14 cellular contexts compared by ENCODE assay signal in genomic region chr10:63631971-63632370, GRCh38.
DNase-seq lines count a peak whose midpoint lies in the region; TF ChIP-seq lines count a peak whose summit lies in the region.
"Had no signal": no experiment of that assay in that cellular context is flagged by ENCODE, and none has a peak within 500 bp of the region (broad histone marks: within the 10 kb centered on the region; RNA-seq: fewer than 3 reads in every experiment).

No MANE protein-coding gene starts in this region.

- H3K27ac ChIP-seq in A673 (ENCODE audit: low read depth, low read length, poor library complexity, severe bottlenecking), result peak overlapping the region; percentile 96
- no peak overlapping the region for H3K27ac ChIP-seq in mammary epithelial cell (ENCODE audit: insufficient read depth, low read depth, low read length)
- H3K27ac ChIP-seq in parathyroid adenoma, result peak overlapping the region; percentile 95

- no peaks in the 10 kb centered on the region for H3K79me2 ChIP-seq in mammary epithelial cell (ENCODE audit: insufficient read depth, low read length)
- no peaks in the 10 kb centered on the region for H3K79me2 ChIP-seq in parathyroid adenoma

- H3K4me3 ChIP-seq in A673 (ENCODE audit: low read depth, low read length, poor library complexity, severe bottlenecking), result no peak overlapping the region
- H3K4me3 ChIP-seq in mammary epithelial cell (replicated peaks in 1 of 3; ENCODE audit: insufficient read depth in 1 of 3, low read depth in 2 of 3, low read length in 3 of 3), result no peak overlapping the region
- no peak overlapping the region for H3K4me3 ChIP-seq in parathyroid adenoma (ENCODE audit: low read depth, low read length)

- TF ChIP-seq CTCF in A673 (conservative IDR thresholded peaks at IDR 0.05; ENCODE audit: low read depth, low read length) (no peak), mammary epithelial cell (conservative IDR thresholded peaks at IDR 0.05 in 1 of 2, IDR thresholded peaks at IDR 0.05 in 1 of 2; ENCODE audit: extremely low read depth in 1 of 2, insufficient read depth in 1 of 2, low read depth in 1 of 2, low read length in 2 of 2) (no peak), parathyroid adenoma (IDR thresholded peaks at IDR 0.05) (no peak)

- CTCF ChIA-PET in A673 (lab: Charles Lee) (no interaction called here), mammary epithelial cell (lab: Charles Lee; ENCODE audit: low non-redundant PET) (no interaction called here)

- no peaks in the 10 kb centered on the region for H3K36me3 ChIP-seq in A673 (ENCODE audit: insufficient read depth, low read length, poor library complexity, severe bottlenecking)
- no peaks in the 10 kb centered on the region for H3K36me3 ChIP-seq in mammary epithelial cell (ENCODE audit: insufficient read depth, low read length)
- H3K36me3 ChIP-seq in parathyroid adenoma (ENCODE audit: control insufficient read depth, insufficient read depth, low read length), result no peaks in the 10 kb centered on the region

- H3K9ac ChIP-seq in mammary epithelial cell (ENCODE audit: insufficient read depth, low read length) (no peak overlapping the region), parathyroid adenoma (no peak overlapping the region)

- H3K4me1 ChIP-seq in A673 (ENCODE audit: insufficient read depth, low read length, poor library complexity, severe bottlenecking) (peaks cover 39% of the 10 kb centered on the region), mammary epithelial cell (ENCODE audit: insufficient read depth, low read length) (peaks cover 30% of the 10 kb centered on the region), parathyroid adenoma (peaks cover 21% of the 10 kb centered on the region)

- POLR2A ChIA-PET in A673 (lab: Charles Lee; ENCODE audit: low non-redundant PET), result no interaction called here

- BruUV-seq in A673 (replicated peaks; lab: Mats Ljungman, UMichigan) (no TSS peak), mammary epithelial cell (replicated peaks; lab: Mats Ljungman, UMichigan) (no TSS peak)

- in situ Hi-C loops in mammary epithelial cell (cut with MboI; ENCODE audit: low sequenced_read_pairs in 2 of 2), result loop anchor here (5.0 kb wide), 1 partner anchor 80 kb away; no protein-coding TSS in a partner anchor

- 51% methylated on average over 3 of the region's 3 CpGs for WGBS in mammary epithelial cell (ENCODE audit: low coverage, missing lambda C conversion rate)

- H3K9me3 ChIP-seq in A673 (ENCODE audit: low read depth, low read length, poor library complexity, severe bottlenecking) (no peaks in the 10 kb centered on the region), mammary epithelial cell (replicated peaks; ENCODE audit: insufficient read depth, low read length) (no peaks in the 10 kb centered on the region), parathyroid adenoma (ENCODE audit: control insufficient read depth, low read length) (no peaks in the 10 kb centered on the region)

- intact Hi-C loops in A673 (cut with micrococcal nuclease; ENCODE audit: unreplicated experiment) (loop anchor here (2.0 to 5.0 kb wide), 3 partner anchors 80 to 167 kb away; partner anchors contain the start of gene JMJD1C), mammary epithelial cell (cut with micrococcal nuclease) (loop anchor here (5.0 kb wide), 1 partner anchor 185 kb away; no protein-coding TSS in a partner anchor)

- H3K27me3 ChIP-seq in A673 (replicated peaks; ENCODE audit: insufficient read depth, low read depth, low read length, poor library complexity), result no peaks in the 10 kb centered on the region
- H3K27me3 ChIP-seq in mammary epithelial cell (ENCODE audit: insufficient read depth, low read length), result no peaks in the 10 kb centered on the region
- H3K27me3 ChIP-seq in parathyroid adenoma (ENCODE audit: control insufficient read depth, insufficient read depth, low read length), result no peaks in the 10 kb centered on the region

- no peak overlapping the region for H2AFZ ChIP-seq in mammary epithelial cell (ENCODE audit: low read depth, low read length)
- peak overlapping the region; percentile 12 for H2AFZ ChIP-seq in parathyroid adenoma

- DNase-seq in A673 (ENCODE audit: low spot score) (peak; percentile 55), HCEC 1CT (peak; percentile 16), mammary epithelial cell (no peak), AML-193 (lab: John Stamatoyannopoulos, UW) (no peak), activated gamma-delta T cell (lab: John Stamatoyannopoulos, UW) (no peak), UCSD-AML1 (lab: John Stamatoyannopoulos, UW; ENCODE audit: unreplicated experiment) (no peak)
- DNase-seq in activated CD4-positive, alpha-beta T cell treated with anti-CD3 and anti-CD28 coated beads, Interleukin-2, amount 50 U/mL, for 4 hours, result no peak
- DNase-seq: activated naive CD4-positive, alpha-beta T cell treated with anti-CD3 and anti-CD28 coated beads for 36 hours; caudate nucleus; HFFc6; NCI-H1417 treated with DMSO at 0.1 percent for 48 hours; NCI-H69; posterior cingulate gyrus had no signal

- no peaks in the 10 kb centered on the region for H4K20me1 ChIP-seq in mammary epithelial cell (ENCODE audit: insufficient read depth, low read length)

- dilution Hi-C loops in mammary epithelial cell (cut with HindIII; ENCODE audit: low sequenced_read_pairs), result loop anchor here (5.0 kb wide), 1 partner anchor 80 kb away; no protein-coding TSS in a partner anchor

- H3K4me2 ChIP-seq in mammary epithelial cell (ENCODE audit: insufficient read depth, low read depth, low read length) (peak overlapping the region; percentile 89), parathyroid adenoma (ENCODE audit: low read length) (no peak overlapping the region)

Comparison
In these comparisons a context has a peak if more than half of its experiments do, and no peak if none do; other contexts are left out.
1. DNase-seq: peak in A673 (single experiment) and HCEC 1CT (single experiment); none in mammary epithelial cell (single experiment), AML-193 (0 of 2), activated gamma-delta T cell (single experiment), activated CD4-positive, alpha-beta T cell treated with anti-CD3 and anti-CD28 coated beads, Interleukin-2, amount 50 U/mL, for 4 hours (0 of 2) and UCSD-AML1 (single experiment).